Comparison of ENCODE assay signal across 11 cellular contexts in genomic region chr12:9868951-9869306, GRCh38. TPM values are rescaled to one million over a fixed set of nuclear protein-coding genes. Genes with fewer than 3 reads are reported as not detected.
A peak's percentile ranks its signal among the peaks of the same experiment; 100 is the strongest.
DNase-seq lines count a peak whose midpoint lies in the region; ATAC-seq and TF ChIP-seq lines count a peak whose summit lies in the region.
"Had no signal": no experiment of that assay in that cellular context is flagged by ENCODE, and none has a peak within 500 bp of the region (broad histone marks: within the 10 kb centered on the region; RNA-seq: fewer than 3 reads in every experiment).

No MANE protein-coding gene starts in this region.

- no peak for TF ChIP-seq EP300 in sigmoid colon (IDR thresholded peaks at IDR 0.05)

- H4K20me1 ChIP-seq in PC-9 (ENCODE audit: insufficient read depth), result no peaks in the 10 kb centered on the region

- H3K4me2 ChIP-seq in PC-9, result peak overlapping the region; percentile 93

- TF ChIP-seq CTCF in PC-9 (conservative IDR thresholded peaks at IDR 0.05) (no peak), sigmoid colon (IDR thresholded peaks at IDR 0.05) (no peak)

- POLR2A ChIA-PET in PC-9 (lab: Charles Lee; ENCODE audit: unreplicated experiment), result interaction anchor here (0.5 to 1.0 kb wide), 2 partner anchors 92 to 112 kb away, joined by 4 read pairs; no protein-coding TSS in a partner anchor

- peaks cover 17% of the 10 kb centered on the region for H3K4me1 ChIP-seq in PC-9 (replicated peaks; ENCODE audit: insufficient read depth)
- no peaks in the 10 kb centered on the region for H3K4me1 ChIP-seq in endocrine pancreas (ENCODE audit: control insufficient read depth, insufficient read depth, low read length)
- H3K4me1 ChIP-seq in sigmoid colon, result no peaks in the 10 kb centered on the region

- H3K9me3 ChIP-seq in PC-9 (ENCODE audit: insufficient read depth, low read depth) (no peaks in the 10 kb centered on the region), endocrine pancreas (ENCODE audit: control insufficient read depth, low read length) (no peaks in the 10 kb centered on the region), sigmoid colon (no peaks in the 10 kb centered on the region)

- H3K27me3 ChIP-seq in PC-9 (ENCODE audit: insufficient read depth, low read depth) (no peaks in the 10 kb centered on the region), endocrine pancreas (ENCODE audit: control insufficient read depth, insufficient read depth, low read length) (no peaks in the 10 kb centered on the region), sigmoid colon (no peaks in the 10 kb centered on the region)

- no TSS peak for BruUV-seq in PC-9 (replicated peaks; lab: Mats Ljungman, UMichigan)

- 34 to 49% methylated on average over 4 of the region's 4 CpGs for WGBS in sigmoid colon, 2 donors

- intact Hi-C loops in PC-9 (cut with micrococcal nuclease; ENCODE audit: unreplicated experiment) (no loop called here), sigmoid colon (cut with DNase I) (no loop called here)

- H3K27ac ChIP-seq in PC-9 (peak overlapping the region; percentile 63; the same call in 1 of the 2 replicates), sigmoid colon (peak overlapping the region; percentile 67 to 77 (median 71))
- H3K27ac ChIP-seq: VCaP had no signal

- TF ChIP-seq POLR2A in sigmoid colon (IDR thresholded peaks at IDR 0.05), result no peak

- in situ Hi-C loops in Caki2 (cut with HindIII; ENCODE audit: low pct_unique_long_range_greater_than_20kb, low sequenced_read_pairs), result no loop called here

- H3K36me3 ChIP-seq in PC-9 (ENCODE audit: low read depth), result no peaks in the 10 kb centered on the region
- no peaks in the 10 kb centered on the region for H3K36me3 ChIP-seq in endocrine pancreas (ENCODE audit: control insufficient read depth, insufficient read depth, low read length)
- H3K36me3 ChIP-seq in sigmoid colon, result no peaks in the 10 kb centered on the region

- H3F3A ChIP-seq in PC-9 (ENCODE audit: insufficient read depth, low read depth), result peaks cover 9% of the 10 kb centered on the region; the same call in 1 of the 2 replicates

- ATAC-seq in HG03175 (IDR thresholded peaks at IDR 0.05; ENCODE audit: unreplicated experiment), result no peak

- peak; percentile 29 for DNase-seq in Caki2 (ENCODE audit: low read depth)
- no peak for DNase-seq in PC-9
- no peak for DNase-seq in sigmoid colon
- no peak for DNase-seq in NCI-H2029 treated with DMSO at 0.1 percent for 48 hours (lab: John Stamatoyannopoulos, UW)
- DNase-seq in cerebellum (ENCODE audit: low spot score), result no peak
- no peak for DNase-seq in superior temporal gyrus (ENCODE audit: extremely low spot score)
- DNase-seq: NCI-H1436 had no signal

- H3K9ac ChIP-seq in endocrine pancreas (ENCODE audit: control insufficient read depth, insufficient read depth, low read length), result no peak overlapping the region

- H3K9me2 ChIP-seq in PC-9 (ENCODE audit: insufficient read depth), result no peaks in the 10 kb centered on the region

- H3K4me3 ChIP-seq in PC-9 (peak overlapping the region; percentile 68), endocrine pancreas (ENCODE audit: control insufficient read depth, insufficient read depth, low read length) (peak overlapping the region; percentile 84), sigmoid colon (peak overlapping the region; percentile 13 to 48 (median 40))

- CTCF ChIA-PET in PC-9 (lab: Charles Lee), result interaction anchor here (1.0 kb wide), 1 partner anchor 126 kb away, joined by 3 read pairs; no protein-coding TSS in a partner anchor

- no peaks in the 10 kb centered on the region for H3K79me2 ChIP-seq in PC-9 (ENCODE audit: low read depth)

- H2AFZ ChIP-seq in PC-9, result peak overlapping the region; percentile 84; the same call in 1 of the 2 replicates

RNA-seq across cellular contexts. Expression of gene CLEC2B, which starts 0.2 kb away (rescaled TPM):
- 4.7 and 11.5 TPM in 2 replicates for total RNA-seq in Caki2 (2014; rRNA removed; shearing (Covaris generic); ENCODE audit: low replicate concordance)
- total RNA-seq in PC-9 (2021) (3.4 and 3.9 TPM in 2 replicates), sigmoid colon (10 to 100 TPM in 3 of 4 donors, 1 to 10 TPM in 1; 7.2 to 19.6 (median 16.4) TPM), cerebellum (3.7 TPM)
- polyA plus RNA-seq in sigmoid colon, result 10 to 100 TPM in 1 of 3 donors, 1 to 10 TPM in 2; 6.0 to 10.8 (median 9.1) TPM

RNA-seq across cellular contexts. Expression of gene KLRF2, which starts 12.4 kb away (rescaled TPM):
- not detected in 2 replicates for total RNA-seq in Caki2 (2014; rRNA removed; shearing (Covaris generic); ENCODE audit: low replicate concordance)
- total RNA-seq in PC-9 (2021) (not detected in 2 replicates), sigmoid colon (not detected), cerebellum (not detected)
- polyA plus RNA-seq in sigmoid colon, result not detected
- total RNA-seq: pulmonary artery endothelial cell had no signal

RNA-seq across cellular contexts. Expression of gene KLRF1, which starts 41.6 kb away (rescaled TPM):
- 1.2 TPM in 1 of 2 replicates, not detected in the other for total RNA-seq in Caki2 (2014; rRNA removed; shearing (Covaris generic); ENCODE audit: low replicate concordance)
- total RNA-seq in PC-9 (2021), result not detected in 2 replicates
- 1 to 10 TPM in 2 of 4 donors, not detected in 2; 2.1 to 2.2 TPM for total RNA-seq in sigmoid colon
- polyA plus RNA-seq in sigmoid colon, result 1 to 10 TPM in 1 of 3 donors, under 1 TPM in 1, not detected in 1; 0.35 to 1.2 TPM
- not detected for total RNA-seq in cerebellum
